Comparison of ENCODE assay signal across 10 cellular contexts in genomic region chr6:41638801-41639555, GRCh38. TPM values are rescaled to one million over a fixed set of nuclear protein-coding genes. Genes with fewer than 3 reads are reported as not detected.
DNase-seq lines count a peak whose midpoint lies in the region; ATAC-seq, FAIRE-seq and TF ChIP-seq lines count a peak whose summit lies in the region.
"Had no signal": no experiment of that assay in that cellular context is flagged by ENCODE, and none has a peak within 500 bp of the region (broad histone marks: within the 10 kb centered on the region; RNA-seq: fewer than 3 reads in every experiment).

No MANE protein-coding gene starts in this region.

- H3K4me1 Mint-ChIP-seq in central memory CD8-positive, alpha-beta T cell, result peaks cover 8% of the 10 kb centered on the region
- H3K4me1 Mint-ChIP-seq in HFFc6 (ENCODE audit: low read depth), result peaks cover 9% of the 10 kb centered on the region

- ATAC-seq in central memory CD8-positive, alpha-beta T cell (replicated peaks; ENCODE audit: extremely low read depth, poor library complexity, severe bottlenecking), result no peak
- no peak for ATAC-seq in HG03025 (IDR thresholded peaks at IDR 0.05; ENCODE audit: low FRiP score, unreplicated experiment)
- ATAC-seq in GM21381 (IDR thresholded peaks at IDR 0.05; ENCODE audit: unreplicated experiment), result no peak

- H3K4me3 Mint-ChIP-seq in central memory CD8-positive, alpha-beta T cell, result peak overlapping the region; percentile 49
- no peak overlapping the region for H3K4me3 Mint-ChIP-seq in HFFc6

- FAIRE-seq in kidney (lab: Jason Lieb, UNC), result no peak

- intact Hi-C loops in kidney (cut with DNase I), result no loop called here

- H3K9ac ChIP-seq in kidney (ENCODE audit: low read length in 2 of 2) (peak overlapping the region in 1 of 2 donors; percentile 19), skeletal muscle satellite cell (ENCODE audit: low read depth, low read length) (no peak overlapping the region)

- TF ChIP-seq CTCF in kidney (IDR thresholded peaks at IDR 0.05; ENCODE audit: borderline replicate concordance, extremely low read depth, insufficient read depth) (no peak), HFFc6 (IDR thresholded peaks at IDR 0.05) (no peak)

- DNase-seq in central memory CD8-positive, alpha-beta T cell (ENCODE audit: low spot score in 2 of 2), result no peak
- DNase-seq in kidney (peak; percentile 74), HFFc6 (no peak)
- no peak for DNase-seq in activated CD8-positive, alpha-beta memory T cell treated with anti-CD3 and anti-CD28 coated beads, Interleukin-2, amount 50 U/mL, for 48 hours
- DNase-seq: activated CD4-positive, CD25-positive, alpha-beta regulatory T cell; NCI-H1436 had no signal

- H3K4me1 ChIP-seq in kidney (ENCODE audit: control insufficient read depth in 1 of 2, insufficient read depth in 1 of 2, low read depth in 1 of 2, low read length in 2 of 2) (peaks cover 4 to 13% of the 10 kb centered on the region in 2 donors), skeletal muscle satellite cell (ENCODE audit: control insufficient read depth, insufficient read depth, low read length) (peaks cover 4% of the 10 kb centered on the region)

- H3K27me3 ChIP-seq in skeletal muscle satellite cell (ENCODE audit: control insufficient read depth, insufficient read depth, low read length), result peaks cover 95% of the 10 kb centered on the region

- H3K9me3 Mint-ChIP-seq in central memory CD8-positive, alpha-beta T cell, result no peaks in the 10 kb centered on the region
- no peaks in the 10 kb centered on the region for H3K9me3 Mint-ChIP-seq in HFFc6

- H3K36me3 ChIP-seq in KOPT-K1 (ENCODE audit: insufficient read depth, low read length) (no peaks in the 10 kb centered on the region), kidney (ENCODE audit: control insufficient read depth in 1 of 2, insufficient read depth in 2 of 2, low read length in 2 of 2) (no peaks in the 10 kb centered on the region), skeletal muscle satellite cell (ENCODE audit: insufficient read depth, low read length) (no peaks in the 10 kb centered on the region)

- peaks cover 2% of the 10 kb centered on the region for H3K36me3 Mint-ChIP-seq in central memory CD8-positive, alpha-beta T cell (ENCODE audit: insufficient read depth)
- H3K36me3 Mint-ChIP-seq in HFFc6 (ENCODE audit: low read depth), result no peaks in the 10 kb centered on the region

- H3K9me3 ChIP-seq in KOPT-K1 (ENCODE audit: insufficient read depth, low read length, poor library complexity, severe bottlenecking), result no peaks in the 10 kb centered on the region
- no peaks in the 10 kb centered on the region for H3K9me3 ChIP-seq in kidney (ENCODE audit: control insufficient read depth in 1 of 2, low read length in 2 of 2)
- no peaks in the 10 kb centered on the region for H3K9me3 ChIP-seq in skeletal muscle satellite cell (replicated peaks; ENCODE audit: low read length)

- peak overlapping the region; percentile 60 for H3K27ac ChIP-seq in KOPT-K1 (ENCODE audit: low read depth, low read length, poor library complexity, severe bottlenecking)
- peak overlapping the region in 1 of 2 donors; percentile 28 for H3K27ac ChIP-seq in kidney (ENCODE audit: low read depth in 2 of 2, low read length in 2 of 2)

- H3K4me2 ChIP-seq in skeletal muscle satellite cell (ENCODE audit: low read length), result peak overlapping the region; percentile 69

- no peak overlapping the region for H3K27ac Mint-ChIP-seq in central memory CD8-positive, alpha-beta T cell (ENCODE audit: low read depth)
- H3K27ac Mint-ChIP-seq in HFFc6, result no peak overlapping the region

- peaks cover 86% of the 10 kb centered on the region for H3K27me3 Mint-ChIP-seq in central memory CD8-positive, alpha-beta T cell
- H3K27me3 Mint-ChIP-seq in HFFc6 (ENCODE audit: insufficient read depth), result peaks cover 61% of the 10 kb centered on the region

- H3K4me3 ChIP-seq in kidney (ENCODE audit: low read length in 2 of 2) (peak overlapping the region in 1 of 2 donors; percentile 25), skeletal muscle satellite cell (ENCODE audit: low read length) (peak overlapping the region; percentile 42)

RNA-seq across cellular contexts. Expression of gene MDFI, which starts 0.7 kb away (rescaled TPM):
- total RNA-seq in kidney, result 16.9 TPM
- polyA plus RNA-seq in kidney (ENCODE audit: insufficient read depth, low read depth, low replicate concordance), result 2.3 TPM
- total RNA-seq in skeletal muscle satellite cell (2012; rRNA removed), result 0.44 and 5.3 TPM in 2 replicates
- total RNA-seq in HFFc6 (2021; fragmentation: NEBNext Ultra II Directional; extraction: Animal tissue kit (Norgen Biotek cat#: 25700)), result under 1 TPM in 2 of 6 experiments, not detected in 4; 0.38 to 0.96 TPM
